In genomic region chr4:55359397-55359916, GRCh38 we compare ENCODE assay signal across 2 cellular contexts.
TF ChIP-seq lines count a peak whose summit lies in the region.

No MANE protein-coding gene starts in this region.

TF ChIP-seq in endothelial cell of umbilical vein, 7 proteins besides CTCF, POLR2A, EP300 and RAD21:
- TF ChIP-seq EZH2 (IDR thresholded peaks at IDR 0.05; ENCODE audit: borderline replicate concordance, low read depth, low read length, severe bottlenecking) (no peak), JUN (IDR thresholded peaks at IDR 0.05; ENCODE audit: borderline replicate concordance, insufficient read depth, insufficient read length, low read depth) (no peak), GATA2 (IDR thresholded peaks at IDR 0.05; ENCODE audit: insufficient read depth, insufficient read length, low read depth, low read length) (no peak), MYC (IDR thresholded peaks at IDR 0.05; ENCODE audit: low read depth, low read length) (no peak), FOS (IDR thresholded peaks at IDR 0.05; ENCODE audit: borderline replicate concordance, insufficient read depth, low read length) (no peak), MAX (IDR thresholded peaks at IDR 0.05; ENCODE audit: insufficient read depth, insufficient read length) (no peak), POLR2AphosphoS5 (IDR thresholded peaks at IDR 0.05; ENCODE audit: insufficient read depth, low read depth, low read length) (no peak)

TF ChIP-seq in HepG2, 621 proteins besides CTCF, POLR2A, EP300 and RAD21:
- TF ChIP-seq ZNF792 (CRISPR knock-in tag; IDR thresholded peaks at IDR 0.05) = no peak
